ENCODE assay signal across 26 cellular contexts in genomic region chr20:40016884-40017283, GRCh38.
"Had no signal": no experiment of that assay in that cellular context is flagged by ENCODE, and none has a peak within 500 bp of the region (broad histone marks: within the 10 kb centered on the region; RNA-seq: fewer than 3 reads in every experiment).

No MANE protein-coding gene starts in this region.

- H3K9me3 ChIP-seq: ascending aorta, breast epithelium had no signal

- FAIRE-seq: colon, endometrium, endothelial cell of umbilical vein, frontal cortex had no signal

- H3K27me3 ChIP-seq: ascending aorta, breast epithelium had no signal

- DNase-seq: activated CD4-positive, alpha-beta memory T cell treated with anti-CD3 and anti-CD28 coated beads for 36 hours; activated CD4-positive, alpha-beta T cell treated with anti-CD3 and anti-CD28 coated beads for 36 hours; activated CD4-positive, alpha-beta T cell treated with anti-CD3 and anti-CD28 coated beads, Interleukin-2, amount 10 ng/mL, durations not matched to agents 24 days and 14 days; activated CD4-positive, CD25-positive, alpha-beta regulatory T cell; activated CD4-positive, CD25-positive, alpha-beta regulatory T cell treated with anti-CD3 and anti-CD28 coated beads, Interleukin-2, amount 50 U/mL, for 72 hours; activated CD8-positive, alpha-beta memory T cell treated with anti-CD3 and anti-CD28 coated beads, Interleukin-2, amount 10 ng/mL, durations not matched to agents 7 days and 5 days; activated CD8-positive, alpha-beta memory T cell treated with anti-CD3 and anti-CD28 coated beads, Interleukin-2, amount 50 U/mL, for 4 hours; activated CD8-positive, alpha-beta T cell treated with anti-CD3 and anti-CD28 coated beads, Interleukin-2, amount 10 ng/mL, durations not matched to agents 7 days and 5 days; activated effector memory CD4-positive, alpha-beta T cell treated with anti-CD3 and anti-CD28 coated beads, Interleukin-2, amount 50 U/mL, for 16 hours; activated naive CD4-positive, alpha-beta T cell treated with anti-CD3 and anti-CD28 coated beads for 36 hours; activated naive CD8-positive, alpha-beta T cell treated with anti-CD3 and anti-CD28 coated beads for 36 hours; activated T-cell treated with anti-CD3 and anti-CD28 coated beads, Interleukin-2, amount 50 U/mL, for 1 hour; activated T-cell treated with anti-CD3 and anti-CD28 coated beads, Interleukin-2, amount 50 U/mL, for 48 hours; cortex of kidney; dermis blood vessel endothelial cell; effector CD8-positive, alpha-beta T cell; erythroblast; foreskin fibroblast; head of caudate nucleus; T-helper 2 cell had no signal

- ATAC-seq: activated CD4-positive, alpha-beta T cell treated with anti-CD3 and anti-CD28 coated beads for 36 hours; activated CD8-positive, alpha-beta memory T cell treated with anti-CD3 and anti-CD28 coated beads, Interleukin-2, amount 10 ng/mL, durations not matched to agents 7 days and 5 days; activated CD8-positive, alpha-beta T cell treated with anti-CD3 and anti-CD28 coated beads, Interleukin-2, amount 10 ng/mL, durations not matched to agents 7 days and 5 days had no signal

- H3K4me3 ChIP-seq: ascending aorta, breast epithelium had no signal

- H3K36me3 ChIP-seq: ascending aorta, breast epithelium had no signal

- H3K4me1 ChIP-seq: ascending aorta, breast epithelium had no signal

- H3K27ac ChIP-seq: ascending aorta, breast epithelium had no signal
